Comparison of ENCODE assay signal across 1 cellular context in genomic region chr12:3049596-3050314, GRCh38.
TF ChIP-seq lines count a peak whose summit lies in the region.

No MANE protein-coding gene starts in this region.

TF ChIP-seq in GM23338, 12 proteins besides CTCF, POLR2A, EP300 and RAD21 (continued from another document):
- TF ChIP-seq EZH2phosphoT487 (IDR thresholded peaks at IDR 0.05; ENCODE audit: unreplicated experiment) (no peak), NANOG (IDR thresholded peaks at IDR 0.05; ENCODE audit: borderline replicate concordance) (no peak), ZNF462 (CRISPR knock-in tag; IDR thresholded peaks at IDR 0.05) (no peak), ZNF114 (CRISPR knock-in tag; IDR thresholded peaks at IDR 0.05) (no peak), EZH2 (IDR thresholded peaks at IDR 0.05; ENCODE audit: low read depth, unreplicated experiment) (no peak), STAT1 (IDR thresholded peaks at IDR 0.05; ENCODE audit: unreplicated experiment) (no peak), ZNF331 (CRISPR knock-in tag; IDR thresholded peaks at IDR 0.05; ENCODE audit: low read depth) (no peak)
